In genomic region chr4:11702886-11703555, GRCh38 we compare ENCODE assay signal across 18 cellular contexts.
"Had no signal": no experiment of that assay in that cellular context is flagged by ENCODE, and none has a peak within 500 bp of the region (broad histone marks: within the 10 kb centered on the region; RNA-seq: fewer than 3 reads in every experiment).

No MANE protein-coding gene starts in this region.

- H3K27me3 ChIP-seq: ascending aorta, body of pancreas, MG63 had no signal

- FAIRE-seq: RCC 7860 had no signal

- H3K9me3 ChIP-seq: ascending aorta, body of pancreas, MG63 had no signal

- H3K36me3 ChIP-seq: ascending aorta, MG63 had no signal

- H3K4me3 ChIP-seq: ascending aorta, body of pancreas, MG63 had no signal

- H3K27ac ChIP-seq: ascending aorta, body of pancreas had no signal

- H3K4me1 ChIP-seq: ascending aorta, body of pancreas had no signal

- DNase-seq: activated CD4-positive, alpha-beta T cell treated with anti-CD3 and anti-CD28 coated beads for 48 hours; activated CD4-positive, alpha-beta T cell treated with anti-CD3 and anti-CD28 coated beads, Interleukin-2, amount 50 U/mL, for 4 hours; activated CD8-positive, alpha-beta memory T cell treated with anti-CD3 and anti-CD28 coated beads, Interleukin-2, amount 10 ng/mL, durations not matched to agents 7 days and 5 days; activated effector memory CD4-positive, alpha-beta T cell treated with Interleukin-2 at 50 U/mL for 16 hours; activated naive CD4-positive, alpha-beta T cell; activated T-cell treated with anti-CD3 and anti-CD28 coated beads, Interleukin-2, amount 50 U/mL, for 24 hours; body of pancreas; KG1; MG63; NCI-H1105; NCI-H1436; NCI-H1694 treated with DMSO at 0.1 percent for 48 hours; NCI-H2029 treated with DMSO at 0.1 percent for 48 hours; NCI-H510A treated with DMSO at 0.1 percent for 48 hours; NCI-H69; SHP77 treated with DMSO at 0.1 percent for 48 hours had no signal
